ENCODE assay signal across 28 cellular contexts in the genomic region with DNA sequence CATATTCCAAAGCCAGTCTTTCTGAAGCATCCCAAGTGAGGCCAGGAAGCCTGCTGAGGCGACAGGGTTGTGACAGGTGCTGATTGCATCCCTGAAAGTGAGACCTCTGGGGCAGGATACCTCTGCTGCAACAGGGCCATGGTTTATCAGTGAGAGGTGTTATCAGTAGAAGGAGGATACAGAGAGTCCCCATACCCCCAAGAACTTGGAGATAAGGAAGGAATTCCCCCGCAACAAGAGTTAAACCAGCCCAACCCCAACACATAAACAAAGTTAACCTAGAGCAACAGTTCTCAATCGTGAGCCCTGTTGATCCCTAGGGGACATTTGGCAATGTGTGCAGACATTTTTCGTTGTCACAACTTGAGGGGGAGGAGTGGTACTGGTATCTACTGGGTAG.
"Had no signal": no experiment of that assay in that cellular context is flagged by ENCODE, and none has a peak within 500 bp of the region (broad histone marks: within the 10 kb centered on the region; RNA-seq: fewer than 3 reads in every experiment).

No MANE protein-coding gene starts in this region.

- H3K27me3 ChIP-seq: testis, thyroid gland, tibial artery, tibial nerve, transverse colon, upper lobe of left lung, upper lobe of right lung, uterus, vagina had no signal

- H3K27ac ChIP-seq: stomach, suprapubic skin, testis, thoracic aorta, thyroid gland, tibial artery, tibial nerve, transverse colon, upper lobe of left lung, upper lobe of right lung, uterus, vagina had no signal

- H3K27me3 Mint-ChIP-seq: stimulated activated naive CD8-positive, alpha-beta T cell treated with anti-CD3 and anti-CD28 coated beads, Interleukin-15, amount 100 ng/mL, for 72 hours had no signal

- H3K4me3 ChIP-seq: stomach, suprapubic skin, testis, thoracic aorta, thyroid gland, tibial artery, tibial nerve, transverse colon, upper lobe of left lung, upper lobe of right lung, uterus, vagina had no signal

- H3K4me1 Mint-ChIP-seq: stimulated activated effector memory CD8-positive, alpha-beta T cell treated with anti-CD3 and anti-CD28 coated beads, Interleukin-12 subunit alpha, Interleukin-12 subunit beta, amount 100 ng/mL, for 72 hours; stimulated activated memory B cell treated with anti-CD40 and anti-IgM and Interleukin-4, amounts not matched to agents 10 μg/mL and 1 μg/mL and 100 μg/mL, for 72 hours; stimulated activated naive B cell treated with anti-CD40 and anti-IgM and Interleukin-4, amounts not matched to agents 10 μg/mL and 1 μg/mL and 100 μg/mL, for 72 hours; stimulated activated naive CD8-positive, alpha-beta T cell treated with anti-CD3 and anti-CD28 coated beads, Interleukin-15, amount 100 ng/mL, for 72 hours had no signal

- H3K36me3 Mint-ChIP-seq: stimulated activated effector memory CD8-positive, alpha-beta T cell treated with anti-CD3 and anti-CD28 coated beads, Interleukin-12 subunit alpha, Interleukin-12 subunit beta, amount 100 ng/mL, for 72 hours; stimulated activated memory B cell treated with anti-CD40 and anti-IgM and Interleukin-4, amounts not matched to agents 10 μg/mL and 1 μg/mL and 100 μg/mL, for 72 hours; stimulated activated naive B cell treated with anti-CD40 and anti-IgM and Interleukin-4, amounts not matched to agents 10 μg/mL and 1 μg/mL and 100 μg/mL, for 72 hours; type B pancreatic cell had no signal

- ATAC-seq: stimulated activated effector memory CD8-positive, alpha-beta T cell treated with anti-CD3 and anti-CD28 coated beads, Interleukin-12 subunit alpha, Interleukin-12 subunit beta, amount 100 ng/mL, for 72 hours; stimulated activated memory B cell treated with anti-CD40 and anti-IgM and Interleukin-4, amounts not matched to agents 10 μg/mL and 1 μg/mL and 100 μg/mL, for 72 hours; stimulated activated naive B cell treated with anti-CD40 and anti-IgM and Interleukin-4, amounts not matched to agents 10 μg/mL and 1 μg/mL and 100 μg/mL, for 72 hours; stimulated activated naive CD8-positive, alpha-beta T cell treated with anti-CD3 and anti-CD28 coated beads, Interleukin-15, amount 100 ng/mL, for 72 hours; stimulated activated naive CD8-positive, alpha-beta T cell treated with anti-CD3 and anti-CD28 coated beads, Interleukin-15, Interleukin-2, amounts not matched to agents 100 U/mL and 50 U/mL, for 24 hours; upper lobe of right lung had no signal

- H3K9me3 Mint-ChIP-seq: type B pancreatic cell had no signal

- H3K4me1 ChIP-seq: stomach, suprapubic skin, testis, thyroid gland, tibial artery, tibial nerve, transverse colon, upper lobe of left lung, upper lobe of right lung, uterus, vagina had no signal

- H3K27ac Mint-ChIP-seq: stimulated activated effector memory CD8-positive, alpha-beta T cell treated with anti-CD3 and anti-CD28 coated beads, Interleukin-12 subunit alpha, Interleukin-12 subunit beta, amount 100 ng/mL, for 72 hours; stimulated activated memory B cell treated with anti-CD40 and anti-IgM and Interleukin-4, amounts not matched to agents 10 μg/mL and 1 μg/mL and 100 μg/mL, for 72 hours; stimulated activated naive B cell treated with anti-CD40 and anti-IgM and Interleukin-4, amounts not matched to agents 10 μg/mL and 1 μg/mL and 100 μg/mL, for 72 hours; stimulated activated naive CD8-positive, alpha-beta T cell treated with anti-CD3 and anti-CD28 coated beads, Interleukin-15, amount 100 ng/mL, for 72 hours; stimulated activated naive CD8-positive, alpha-beta T cell treated with anti-CD3 and anti-CD28 coated beads, Interleukin-15, Interleukin-2, amounts not matched to agents 100 ng/mL and 50 ng/mL, for 24 hours; type B pancreatic cell had no signal

- H3K36me3 ChIP-seq: stomach, suprapubic skin, thoracic aorta, thyroid gland, tibial artery, tibial nerve, transverse colon, upper lobe of left lung, upper lobe of right lung, uterus, vagina had no signal

- H3K9me3 ChIP-seq: suprapubic skin, testis, thoracic aorta, thyroid gland, upper lobe of right lung, uterus, vagina had no signal

- DNase-seq: stimulated activated CD4-positive, alpha-beta T cell treated with anti-CD3 and anti-CD28 coated beads, Interleukin-2, amount 100 ng/mL, for 48 hours; stimulated activated CD4-positive, alpha-beta T cell treated with anti-CD3 and anti-CD28 coated beads, Interleukin-4, amount 100 ng/mL, for 1 hour; stimulated activated CD4-positive, alpha-beta T cell treated with anti-CD3 and anti-CD28 coated beads, Interleukin-4, amount 100 ng/mL, for 24 hours; stimulated activated CD4-positive, alpha-beta T cell treated with anti-CD3 and anti-CD28 coated beads, Interleukin-4, amount 100 ng/mL, for 4 hours; stimulated activated CD8-positive, alpha-beta memory T cell treated with anti-CD3 and anti-CD28 coated beads, Interleukin-4, amount 100 ng/mL, for 48 hours; stimulated activated naive B cell treated with anti-CD40 and anti-IgM and Interleukin-4, amounts not matched to agents 10 μg/mL and 1 μg/mL and 100 μg/mL, for 72 hours; stimulated activated naive CD4-positive, alpha-beta T cell; stimulated activated naive CD4-positive, alpha-beta T cell treated with Interleukin-2 at 50 U/mL for 16 hours; stimulated activated naive CD8-positive, alpha-beta T cell treated with anti-CD3 and anti-CD28 coated beads, Interleukin-15, amount 100 ng/mL, for 72 hours; stimulated activated naive CD8-positive, alpha-beta T cell treated with anti-CD3 and anti-CD28 coated beads, Interleukin-15, Interleukin-2, amounts not matched to agents 100 U/mL and 50 U/mL, for 24 hours; stomach; substantia nigra; testis; thyroid gland; tibial artery; transverse colon; trophoblast cell; upper lobe of left lung; upper lobe of right lung; uterus had no signal

- H3K4me3 Mint-ChIP-seq: stimulated activated effector memory CD8-positive, alpha-beta T cell treated with anti-CD3 and anti-CD28 coated beads, Interleukin-12 subunit alpha, Interleukin-12 subunit beta, amount 100 ng/mL, for 72 hours; stimulated activated memory B cell treated with anti-CD40 and anti-IgM and Interleukin-4, amounts not matched to agents 10 μg/mL and 1 μg/mL and 100 μg/mL, for 72 hours; stimulated activated naive B cell treated with anti-CD40 and anti-IgM and Interleukin-4, amounts not matched to agents 10 μg/mL and 1 μg/mL and 100 μg/mL, for 72 hours; stimulated activated naive CD8-positive, alpha-beta T cell treated with anti-CD3 and anti-CD28 coated beads, Interleukin-15, amount 100 ng/mL, for 72 hours; stimulated activated naive CD8-positive, alpha-beta T cell treated with anti-CD3 and anti-CD28 coated beads, Interleukin-15, Interleukin-2, amounts not matched to agents 100 ng/mL and 50 ng/mL, for 24 hours; type B pancreatic cell had no signal
